Comparison of ENCODE assay signal across 22 cellular contexts in the genomic region with DNA sequence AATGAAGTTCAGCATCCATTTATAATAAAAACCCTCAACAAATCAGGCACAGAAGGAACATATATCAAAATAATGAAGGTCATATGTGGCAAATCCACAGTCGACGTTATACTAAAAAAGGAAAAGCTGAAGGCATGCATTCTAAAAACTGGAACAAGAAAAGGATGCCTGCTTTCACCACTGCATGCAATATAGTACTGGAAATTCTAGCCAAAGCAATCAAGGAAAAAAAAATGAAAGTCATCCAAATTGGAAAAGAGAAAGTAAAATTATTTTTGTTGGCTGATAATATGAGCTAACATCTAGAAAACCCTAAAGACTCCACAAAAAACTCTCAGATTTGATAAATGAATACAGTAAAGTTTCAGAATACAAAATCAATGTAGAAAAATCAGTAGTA.
"Had no signal": no experiment of that assay in that cellular context is flagged by ENCODE, and none has a peak within 500 bp of the region (broad histone marks: within the 10 kb centered on the region; RNA-seq: fewer than 3 reads in every experiment).

No MANE protein-coding gene starts in this region.

- ATAC-seq: HepG2 had no signal

- DNase-seq: IMR-90, Karpas-422, KG1, MG63, NCI-H1092, NCI-H1105 treated with DMSO at 0.1 percent for 48 hours, NCI-H1417 treated with DMSO at 0.1 percent for 48 hours, NCI-H146, NCI-H1694 treated with DMSO at 0.1 percent for 48 hours, NCI-H1930, NCI-H2081, NCI-H2107, NCI-H2227 treated with DMSO at 0.1 percent for 48 hours, NCI-H524, NCI-H526 treated with DMSO at 0.1 percent for 48 hours, NCI-H748 treated with DMSO at 0.1 percent for 48 hours, Right ventricle myocardium superior, RPMI8226, SIG-M5 had no signal

- H3K9me3 ChIP-seq: MG63, SJSA1 had no signal

- H3K27me3 ChIP-seq: MG63, SJSA1 had no signal

- H3K27ac ChIP-seq: SJSA1, SK-N-MC had no signal

- H3K36me3 ChIP-seq: MG63, SJSA1 had no signal

- H3K4me3 ChIP-seq: MG63, SJSA1, SK-N-MC had no signal

- H3K4me1 ChIP-seq: SJSA1 had no signal
